ENCODE assay signal across 9 cellular contexts in genomic region chr1:151547119-151547899, GRCh38. TPM values are rescaled to one million over a fixed set of nuclear protein-coding genes. Genes with fewer than 3 reads are reported as not detected.
A peak's percentile ranks its signal among the peaks of the same experiment; 100 is the strongest.
DNase-seq lines count a peak whose midpoint lies in the region; ATAC-seq and TF ChIP-seq lines count a peak whose summit lies in the region.
"Had no signal": no experiment of that assay in that cellular context is flagged by ENCODE, and none has a peak within 500 bp of the region (broad histone marks: within the 10 kb centered on the region; RNA-seq: fewer than 3 reads in every experiment).

No MANE protein-coding gene starts in this region.

- no peak for TF ChIP-seq CTCF in suprapubic skin (IDR thresholded peaks at IDR 0.05)

- H3K36me3 ChIP-seq in HUES48 (ENCODE audit: control insufficient read depth, insufficient read depth, low read length) = no peaks in the 10 kb centered on the region
- no peaks in the 10 kb centered on the region for H3K36me3 ChIP-seq in iPS-18a (ENCODE audit: control insufficient read depth, low read depth, low read length)
- H3K36me3 ChIP-seq in suprapubic skin = no peaks in the 10 kb centered on the region

- ATAC-seq in HG02571 (IDR thresholded peaks at IDR 0.05; ENCODE audit: unreplicated experiment) (no peak), HG02623 (IDR thresholded peaks at IDR 0.05; ENCODE audit: unreplicated experiment) (no peak)
- ATAC-seq: K562 had no signal

- TF ChIP-seq EP300 in suprapubic skin (IDR thresholded peaks at IDR 0.05) = no peak

- H3K27me3 ChIP-seq in HUES48 (ENCODE audit: control insufficient read depth, insufficient read depth, low read length) (no peaks in the 10 kb centered on the region), iPS-18a (ENCODE audit: control insufficient read depth, insufficient read depth, low read length) (no peaks in the 10 kb centered on the region), suprapubic skin (no peaks in the 10 kb centered on the region)

- H3K27ac ChIP-seq in HUES48 (ENCODE audit: low read depth, low read length) = peak overlapping the region; percentile 83
- H3K27ac ChIP-seq in iPS-18a (ENCODE audit: low read length) = no peak overlapping the region
- peak overlapping the region; percentile 70 for H3K27ac ChIP-seq in suprapubic skin

- peak; percentile 63 for DNase-seq in amniotic stem cell (lab: John Stamatoyannopoulos, UW)
- peak; percentile 79 to 82 for DNase-seq in suprapubic skin (ENCODE audit: low spot score in 2 of 2)
- DNase-seq in NCI-H1105 (lab: John Stamatoyannopoulos, UW) = no peak
- DNase-seq in GM19238 (ENCODE audit: insufficient read length, low spot score) = no peak

- H3K4me1 ChIP-seq in HUES48 (ENCODE audit: control insufficient read depth, insufficient read depth, low read length) = peaks cover 19% of the 10 kb centered on the region
- H3K4me1 ChIP-seq in iPS-18a (ENCODE audit: control insufficient read depth, low read depth, low read length) = peaks cover 13% of the 10 kb centered on the region
- H3K4me1 ChIP-seq in suprapubic skin = peaks cover 49% of the 10 kb centered on the region

- H3K9me3 ChIP-seq in HUES48 (ENCODE audit: control insufficient read depth, insufficient read depth, low read length) = no peaks in the 10 kb centered on the region
- H3K9me3 ChIP-seq in iPS-18a (ENCODE audit: control insufficient read depth, low read depth, low read length) = no peaks in the 10 kb centered on the region
- H3K9me3 ChIP-seq in suprapubic skin = no peaks in the 10 kb centered on the region

- peak overlapping the region; percentile 27; the same call in 1 of the 2 replicates for H3K9ac ChIP-seq in HUES48 (ENCODE audit: low read depth, low read length)
- H3K9ac ChIP-seq in iPS-18a (ENCODE audit: low read length) = peak overlapping the region; percentile 21

- 32% methylated on average over 7 of the region's 7 CpGs for WGBS in suprapubic skin

- TF ChIP-seq POLR2A in suprapubic skin (IDR thresholded peaks at IDR 0.05) = no peak

- H3K4me3 ChIP-seq in HUES48 (ENCODE audit: low read depth, low read length) (no peak overlapping the region), iPS-18a (ENCODE audit: low read length) (peak overlapping the region; percentile 3), suprapubic skin (no peak overlapping the region)
- H3K4me3 ChIP-seq: K562 had no signal

RNA-seq across cellular contexts. Expression of gene TUFT1, which starts 7.2 kb away (rescaled TPM):
- total RNA-seq in suprapubic skin = 100 to 1,000 TPM in 1 of 4 donors, 10 to 100 TPM in 3; 83.4 to 121 (median 91.5) TPM

RNA-seq across cellular contexts. Expression of gene CGN, which starts 36.1 kb away (rescaled TPM):
- 10 to 100 TPM; 37.9 to 62.4 (median 41.7) TPM for total RNA-seq in suprapubic skin

Comparison
In these comparisons a context has a peak if more than half of its experiments do, and no peak if none do; other contexts are left out.
1. DNase-seq: peak in amniotic stem cell (single experiment) and suprapubic skin (2 of 2); none in NCI-H1105 (single experiment) and GM19238 (single experiment).